22 cellular contexts compared by ENCODE assay signal in genomic region chrX:34658316-34658715, GRCh38. TPM values are rescaled to one million over a fixed set of nuclear protein-coding genes. Genes with fewer than 3 reads are reported as not detected.
A peak's percentile ranks its signal among the peaks of the same experiment; 100 is the strongest.
DNase-seq lines count a peak whose midpoint lies in the region; ATAC-seq, FAIRE-seq and TF ChIP-seq lines count a peak whose summit lies in the region.
"Had no signal": no experiment of that assay in that cellular context is flagged by ENCODE, and none has a peak within 500 bp of the region (broad histone marks: within the 10 kb centered on the region; RNA-seq: fewer than 3 reads in every experiment).

No MANE protein-coding gene starts in this region.

- H2AK5ac ChIP-seq in H1 (ENCODE audit: low read depth, low read length), result no peak overlapping the region

- no peak overlapping the region for H3K27ac ChIP-seq in H1 (ENCODE audit: low read depth, low read length)
- H3K27ac ChIP-seq in iPS-20b (ENCODE audit: low read length), result no peak overlapping the region
- H3K27ac ChIP-seq in smooth muscle cell (ENCODE audit: low read depth), result no peak overlapping the region
- H3K27ac ChIP-seq: epithelial cell of prostate, HL-60, PC-9, WERI-Rb-1 had no signal

- POLR2A ChIA-PET in H1 (lab: Charles Lee; ENCODE audit: partially characterized antibody), result no interaction called here

- no peak overlapping the region for H3K56ac ChIP-seq in H1 (replicated peaks; ENCODE audit: insufficient read length, low read depth, low read length)

- no peak overlapping the region for H2BK120ac ChIP-seq in H1 (replicated peaks; ENCODE audit: low read depth, low read length)

- no peak overlapping the region for H3K4me3 Mint-ChIP-seq in activated CD8-positive, alpha-beta memory T cell treated with anti-CD3 and anti-CD28 coated beads, Interleukin-2, amount 10 ng/mL, durations not matched to agents 7 days and 5 days
- H3K4me3 Mint-ChIP-seq: activated naive CD8-positive, alpha-beta T cell treated with anti-CD3 and anti-CD28 coated beads, Interleukin-2, amount 50 U/mL, for 24 hours had no signal

- no peak overlapping the region for H3K4ac ChIP-seq in H1 (replicated peaks; ENCODE audit: insufficient read length, low read depth, low read length)

- H3K23me2 ChIP-seq in H1 (ENCODE audit: low read depth, low read length), result peaks cover 2% of the 10 kb centered on the region

- no peak overlapping the region for H3K27ac Mint-ChIP-seq in activated CD8-positive, alpha-beta memory T cell treated with anti-CD3 and anti-CD28 coated beads, Interleukin-2, amount 10 ng/mL, durations not matched to agents 7 days and 5 days
- H3K27ac Mint-ChIP-seq: activated naive CD8-positive, alpha-beta T cell treated with anti-CD3 and anti-CD28 coated beads, Interleukin-2, amount 50 U/mL, for 24 hours had no signal

- H3K9ac ChIP-seq in H1 (replicated peaks in 1 of 4; ENCODE audit: extremely low read depth in 1 of 4, low read depth in 3 of 4, low read length in 3 of 4), result no peak overlapping the region
- H3K9ac ChIP-seq in iPS-20b (ENCODE audit: low read depth, low read length), result no peak overlapping the region
- no peak overlapping the region for H3K9ac ChIP-seq in smooth muscle cell (ENCODE audit: low read depth)

- H4K91ac ChIP-seq in H1 (replicated peaks; ENCODE audit: insufficient read length, low read length), result no peak overlapping the region

- H3K36me3 ChIP-seq in H1 (ENCODE audit: control insufficient read depth in 2 of 4, insufficient read depth in 4 of 4, low read length in 3 of 4) (no peaks in the 10 kb centered on the region), iPS-20b (ENCODE audit: insufficient read depth, low read depth, low read length) (no peaks in the 10 kb centered on the region), smooth muscle cell (ENCODE audit: low read depth) (no peaks in the 10 kb centered on the region), HAP-1 (replicated peaks) (no peaks in the 10 kb centered on the region)
- H3K36me3 ChIP-seq: BE2C, left ventricle myocardium inferior, WERI-Rb-1 had no signal

- H3K27me3 Mint-ChIP-seq in activated CD8-positive, alpha-beta memory T cell treated with anti-CD3 and anti-CD28 coated beads, Interleukin-2, amount 10 ng/mL, durations not matched to agents 7 days and 5 days, result peaks cover 15% of the 10 kb centered on the region

- CTCF ChIA-PET in H1 (lab: Charles Lee; ENCODE audit: partially characterized antibody), result interaction anchor here (0.7 to 0.9 kb wide), 2 partner anchors 23 to 79 kb away, joined by 3 read pairs; no protein-coding TSS in a partner anchor
- CTCF ChIA-PET in activated CD8-positive, alpha-beta memory T cell treated with anti-CD3 and anti-CD28 coated beads, Interleukin-2, amount 10 ng/mL, durations not matched to agents 7 days and 5 days (lab: Charles Lee), result no interaction called here

- no peaks in the 10 kb centered on the region for H3K79me1 ChIP-seq in H1 (ENCODE audit: low read depth, low read length)

- no peak for TF ChIP-seq EP300 in H1 (IDR thresholded peaks at IDR 0.05; ENCODE audit: borderline replicate concordance in 1 of 2, low read depth in 2 of 2, low read length in 2 of 2)

- TF ChIP-seq CTCF in H1 (IDR thresholded peaks at IDR 0.05; ENCODE audit: control extremely low read depth in 1 of 3, insufficient read depth in 1 of 3, low read depth in 1 of 3, low read length in 3 of 3), result no peak
- no peak for TF ChIP-seq CTCF in smooth muscle cell (IDR thresholded peaks at IDR 0.05; ENCODE audit: borderline replicate concordance, insufficient read depth, poor library complexity, severe bottlenecking)

- peaks cover 0 to 31% of the 10 kb centered on the region in 2 experiments; a peak in 2 of 4 replicates for H3K79me2 ChIP-seq in H1 (ENCODE audit: control insufficient read depth in 1 of 2, insufficient read depth in 2 of 2, low read length in 2 of 2)
- H3K79me2 ChIP-seq in smooth muscle cell (ENCODE audit: low read depth), result peaks cover 2% of the 10 kb centered on the region

- H3K23ac ChIP-seq in H1 (ENCODE audit: insufficient read length), result no peak overlapping the region

- H4K5ac ChIP-seq in H1 (ENCODE audit: insufficient read length, low read depth, low read length), result no peak overlapping the region

- in situ Hi-C loops in HAP-1 (cut with MboI; ENCODE audit: low sequenced_read_pairs), result no loop called here

- H3K27me3 ChIP-seq in H1 (replicated peaks in 1 of 4; ENCODE audit: control insufficient read depth in 3 of 4, extremely low read depth in 1 of 4, insufficient read depth in 3 of 4, low read length in 3 of 4), result no peaks in the 10 kb centered on the region
- no peaks in the 10 kb centered on the region; the same call in 1 of the 2 replicates for H3K27me3 ChIP-seq in iPS-20b (ENCODE audit: insufficient read depth, low read length)
- H3K27me3 ChIP-seq in smooth muscle cell (ENCODE audit: low read depth), result peaks cover 10% of the 10 kb centered on the region
- no peaks in the 10 kb centered on the region for H3K27me3 ChIP-seq in HAP-1 (ENCODE audit: low read depth)

- WGBS in H1 (ENCODE audit: extremely low coverage in 1 of 2, insufficient coverage in 1 of 2, insufficient read length in 1 of 2, insufficient replicate concordance in 2 of 2, low coverage in 1 of 2, low lambda C conversion rate in 2 of 2, missing lambda C conversion rate in 1 of 2), 2 experiments, result 75% methylated on average over 4 of the region's 4 CpGs; no CpG with 5 or more reads in 1 of the 2 experiments
- WGBS in smooth muscle cell (ENCODE audit: low lambda C conversion rate), result 90% methylated on average over 4 of the region's 4 CpGs

- H3K4me1 Mint-ChIP-seq in activated CD8-positive, alpha-beta memory T cell treated with anti-CD3 and anti-CD28 coated beads, Interleukin-2, amount 10 ng/mL, durations not matched to agents 7 days and 5 days, result peaks cover 3% of the 10 kb centered on the region

- H2BK5ac ChIP-seq in H1 (ENCODE audit: low read depth, low read length), result no peak overlapping the region

- TF ChIP-seq POLR2A in H1 (IDR thresholded peaks at IDR 0.05; ENCODE audit: control extremely low read depth in 1 of 2, low read depth in 2 of 2, low read length in 2 of 2), result no peak

- no peak overlapping the region; the same call in 1 of the 2 replicates for H3K18ac ChIP-seq in H1 (ENCODE audit: extremely low read depth, low read length)

- DNase-seq in HCEC 1CT (peak; percentile 48), H1 (ENCODE audit: low read depth in 1 of 2, low spot score in 2 of 2) (no peak), smooth muscle cell (lab: John Stamatoyannopoulos, UW; ENCODE audit: unreplicated experiment) (no peak), NOMO-1 treated with dmso at 0.1 percent for 144 hours (lab: John Stamatoyannopoulos, UW; ENCODE audit: unreplicated experiment) (no peak), HAP-1 (ENCODE audit: low spot score in 2 of 2) (no peak)
- DNase-seq in activated CD8-positive, alpha-beta memory T cell treated with anti-CD3 and anti-CD28 coated beads, Interleukin-2, amount 10 ng/mL, durations not matched to agents 7 days and 5 days, result no peak
- DNase-seq: activated CD4-positive, alpha-beta T cell treated with anti-CD3 and anti-CD28 coated beads, Interleukin-2, amount 50 U/mL, for 4 hours; activated effector memory CD4-positive, alpha-beta T cell treated with Interleukin-2 at 50 U/mL for 16 hours; activated naive CD8-positive, alpha-beta T cell treated with anti-CD3 and anti-CD28 coated beads, Interleukin-2, amount 50 U/mL, for 24 hours; BE2C; left ventricle myocardium inferior; NCI-H1694 treated with DMSO at 0.1 percent for 48 hours; PC-9; retina; WERI-Rb-1 had no signal

- no peak for ATAC-seq in HG02798 (IDR thresholded peaks at IDR 0.05; ENCODE audit: poor library complexity, unreplicated experiment)
- ATAC-seq in activated CD8-positive, alpha-beta memory T cell treated with anti-CD3 and anti-CD28 coated beads, Interleukin-2, amount 10 ng/mL, durations not matched to agents 7 days and 5 days, result no peak
- ATAC-seq: activated naive CD8-positive, alpha-beta T cell treated with anti-CD3 and anti-CD28 coated beads, Interleukin-2, amount 50 U/mL, for 24 hours; K562 had no signal

- H2BK15ac ChIP-seq in H1 (ENCODE audit: low read length), result no peak overlapping the region

- H2BK12ac ChIP-seq in H1 (ENCODE audit: low read depth, low read length), result no peak overlapping the region

- TF ChIP-seq RAD21 in H1 (IDR thresholded peaks at IDR 0.05 in 1 of 2, conservative IDR thresholded peaks at IDR 0.05 in 1 of 2; ENCODE audit: low read depth in 2 of 2, low read length in 2 of 2), result no peak

- H4K8ac ChIP-seq in H1 (ENCODE audit: extremely low read depth, insufficient read depth, low read length), result no peak overlapping the region

- H3F3A ChIP-seq in smooth muscle cell (ENCODE audit: low read depth), result no peaks in the 10 kb centered on the region

- H2AFZ ChIP-seq in H1 (ENCODE audit: low read length), result no peak overlapping the region
- H2AFZ ChIP-seq in smooth muscle cell (ENCODE audit: low read depth), result no peak overlapping the region

- H3K36me3 Mint-ChIP-seq in activated CD8-positive, alpha-beta memory T cell treated with anti-CD3 and anti-CD28 coated beads, Interleukin-2, amount 10 ng/mL, durations not matched to agents 7 days and 5 days, result peaks cover 2% of the 10 kb centered on the region

- H3K9me3 Mint-ChIP-seq in activated CD8-positive, alpha-beta memory T cell treated with anti-CD3 and anti-CD28 coated beads, Interleukin-2, amount 10 ng/mL, durations not matched to agents 7 days and 5 days (ENCODE audit: low read depth), result no peaks in the 10 kb centered on the region

- H3K4me3 ChIP-seq in H1 (ENCODE audit: extremely low read depth in 1 of 4, insufficient read depth in 2 of 4, low read depth in 3 of 4, low read length in 4 of 4) (peak overlapping the region in 2 of 4 experiments; percentile 33 to 63; a peak in 2 of 8 replicates), iPS-20b (ENCODE audit: low read length) (peak overlapping the region; percentile 68), smooth muscle cell (no peak overlapping the region), HAP-1 (no peak overlapping the region)
- H3K4me3 ChIP-seq: K562 had no signal

- no peaks in the 10 kb centered on the region for H3K9me3 ChIP-seq in H1 (ENCODE audit: insufficient read depth in 2 of 2, low read depth in 1 of 2, low read length in 1 of 2)
- H3K9me3 ChIP-seq in iPS-20b (ENCODE audit: insufficient read depth, low read depth, low read length), result no peaks in the 10 kb centered on the region
- H3K9me3 ChIP-seq in smooth muscle cell (replicated peaks; ENCODE audit: low read depth), result no peaks in the 10 kb centered on the region
- H3K9me3 ChIP-seq in HAP-1, result no peaks in the 10 kb centered on the region
- H3K9me3 ChIP-seq: BE2C, left ventricle myocardium inferior had no signal

- H4K20me1 ChIP-seq in H1 (replicated peaks in 1 of 2; ENCODE audit: control insufficient read depth in 1 of 2, insufficient read depth in 2 of 2, low read length in 2 of 2), result no peaks in the 10 kb centered on the region
- H4K20me1 ChIP-seq in smooth muscle cell (ENCODE audit: low read depth), result no peaks in the 10 kb centered on the region

- no peak overlapping the region for H2BK20ac ChIP-seq in H1 (ENCODE audit: low read length)

- H3K14ac ChIP-seq in H1 (ENCODE audit: insufficient read length), result no peak overlapping the region

- H3K4me1 ChIP-seq in H1 (replicated peaks in 1 of 4; ENCODE audit: control insufficient read depth in 3 of 4, insufficient read depth in 4 of 4, low read length in 3 of 4) (peaks cover 0 to 7% (median 0%) of the 10 kb centered on the region in 4 experiments; a peak in 3 of 7 replicates), iPS-20b (ENCODE audit: insufficient read depth, low read length) (peaks cover 6% of the 10 kb centered on the region; the same call in 1 of the 2 replicates), smooth muscle cell (ENCODE audit: low read depth) (peaks cover 11% of the 10 kb centered on the region), HAP-1 (no peaks in the 10 kb centered on the region)
- H3K4me1 ChIP-seq: BE2C, left ventricle myocardium inferior had no signal

- H3K4me2 ChIP-seq in H1 (ENCODE audit: insufficient read depth in 1 of 2, low read depth in 2 of 2, low read length in 2 of 2), result peak overlapping the region; percentile 67 to 76
- peak overlapping the region; percentile 94 for H3K4me2 ChIP-seq in smooth muscle cell

- FAIRE-seq in H1 (lab: Jason Lieb, UNC), result no peak
- FAIRE-seq: bronchial epithelial cell, K562 had no signal

RNA-seq across cellular contexts. Expression of gene TMEM47, which starts 1.2 kb away (rescaled TPM):
- 27.3 and 28.5 TPM in 2 replicates for total RNA-seq in H1 (2021; fragmentation: NEBNext Ultra II Directional; extraction: Animal tissue kit (Norgen Biotek cat#: 25700))
- polyA plus RNA-seq in H1 (2011; rRNA removed) (13.7 and 24.8 TPM in 2 replicates), smooth muscle cell (19.5 and 21.9 TPM in 2 replicates)
- polyA plus RNA-seq in H1 (2011; cell fraction: cytosol; rRNA removed), result 18.5 TPM
- 16.4 TPM for polyA plus RNA-seq in H1 (2011; cell fraction: nucleus; rRNA removed)
- polyA plus RNA-seq in H1 (2012, experiment 1 of 2), result 11.7 to 23.4 TPM (median 15.7 TPM) in 4 replicates
- polyA plus RNA-seq in H1 (2012, experiment 2 of 2), result 2.1 TPM
- polyA plus RNA-seq in H1 (2013, experiment 1 of 2), result 40.2 TPM
- polyA plus RNA-seq in H1 (2013, experiment 2 of 2), result 41.3 TPM
- polyA minus RNA-seq in H1 (2011; rRNA and poly(A)+ RNA removed), result 29.0 and 46.5 TPM in 2 replicates
- 15.9 TPM for polyA minus RNA-seq in H1 (2011; cell fraction: cytosol; rRNA and poly(A)+ RNA removed)
- polyA minus RNA-seq in H1 (2011; cell fraction: nucleus; rRNA and poly(A)+ RNA removed), result 43.5 TPM
- total RNA-seq in smooth muscle cell, result 36.8 and 47.9 TPM in 2 replicates
- total RNA-seq in activated CD8-positive, alpha-beta memory T cell treated with anti-CD3 and anti-CD28 coated beads, Interleukin-2, amount 10 ng/mL, durations not matched to agents 7 days and 5 days, result not detected
- total RNA-seq: PC-9; T-helper 2 cell treated with Interferon-gamma antibody and Interleukin-4, amounts not matched to agents 100 ng/mL and 5 ng/mL, for 36 hours had no signal

Comparison
In these comparisons a context has a peak if more than half of its experiments do, and no peak if none do; other contexts are left out.
1. RNA of gene TMEM47, which starts 1.2 kb away (total RNA-seq): 36.8 to 47.9 TPM in smooth muscle cell and 27.3 to 28.5 TPM in H1; not detected in activated CD8-positive, alpha-beta memory T cell treated with anti-CD3 and anti-CD28 coated beads, Interleukin-2, amount 10 ng/mL, durations not matched to agents 7 days and 5 days; every median in the first group is over 10 times any median in the second.